In genomic region chr13:21322988-21323387, GRCh38 we compare ENCODE assay signal across 20 cellular contexts.
"Had no signal": no experiment of that assay in that cellular context is flagged by ENCODE, and none has a peak within 500 bp of the region (broad histone marks: within the 10 kb centered on the region; RNA-seq: fewer than 3 reads in every experiment).

No MANE protein-coding gene starts in this region.

- H3K27ac ChIP-seq: RWPE1, SJCRH30 had no signal

- DNase-seq: IMR-90; Karpas-422; KG1; MG63; NCI-H1092; NCI-H1105 treated with DMSO at 0.1 percent for 48 hours; NCI-H1417 treated with DMSO at 0.1 percent for 48 hours; NCI-H146; NCI-H1694 treated with DMSO at 0.1 percent for 48 hours; NCI-H1930; NCI-H2081; NCI-H2107; NCI-H2227 treated with DMSO at 0.1 percent for 48 hours; NCI-H526 treated with DMSO at 0.1 percent for 48 hours; NCI-H748 treated with DMSO at 0.1 percent for 48 hours; NK-92 treated with Interleukin-12 subunit alpha and Interleukin-12 subunit beta, amount 100 ng/mL, for 24 hours; PC-3; SHP77; SJCRH30 had no signal
